ENCODE assay signal across 1 cellular context in genomic region chr9:18297532-18297872, GRCh38.
TF ChIP-seq lines count a peak whose summit lies in the region.

No MANE protein-coding gene starts in this region.

TF ChIP-seq in GM12878, 131 proteins besides CTCF, POLR2A, EP300 and RAD21 (continued from another document):
- TF ChIP-seq NKRF (conservative IDR thresholded peaks at IDR 0.05) = no peak
